1 cellular context compared by ENCODE assay signal in the genomic region with DNA sequence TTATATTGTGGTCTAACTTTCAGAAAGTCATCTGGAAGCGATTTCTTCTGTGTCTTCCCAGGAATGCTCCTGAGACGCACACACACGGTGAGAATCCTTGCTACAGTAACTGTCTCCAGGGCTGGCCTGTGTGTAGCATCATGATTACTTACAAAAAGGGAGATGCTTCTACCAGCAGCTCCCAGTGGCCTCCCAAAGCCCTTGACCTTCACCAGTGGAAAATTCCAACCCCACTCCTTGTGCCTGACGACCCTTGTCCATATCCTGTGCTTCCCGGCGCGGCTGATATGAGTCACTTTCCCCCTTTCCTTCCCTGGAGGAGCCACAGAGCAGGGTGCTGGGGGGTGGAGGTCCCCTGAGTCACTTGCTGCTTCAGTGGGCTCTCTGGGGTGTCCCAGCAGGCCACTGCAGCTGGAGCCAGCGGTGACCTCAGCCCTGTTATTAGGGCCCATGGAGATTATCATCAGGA.
TF ChIP-seq lines count a peak whose summit lies in the region.

No MANE protein-coding gene starts in this region.

TF ChIP-seq in WTC11, 78 proteins besides CTCF, POLR2A, EP300 and RAD21 (continued from another document):
- no peak for TF ChIP-seq ZNF396 (CRISPR knock-in tag; IDR thresholded peaks at IDR 0.05; ENCODE audit: borderline replicate concordance)
- TF ChIP-seq TP53 (CRISPR knock-in tag; IDR thresholded peaks at IDR 0.05), result no peak
- TF ChIP-seq, protein P1, sequence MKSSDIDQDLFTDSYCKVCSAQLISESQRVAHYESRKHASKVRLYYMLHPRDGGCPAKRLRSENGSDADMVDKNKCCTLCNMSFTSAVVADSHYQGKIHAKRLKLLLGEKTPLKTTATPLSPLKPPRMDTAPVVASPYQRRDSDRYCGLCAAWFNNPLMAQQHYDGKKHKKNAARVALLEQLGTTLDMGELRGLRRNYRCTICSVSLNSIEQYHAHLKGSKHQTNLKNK (CRISPR knock-in tag; IDR thresholded peaks at IDR 0.05), result no peak
- no peak for TF ChIP-seq ZNF219 (CRISPR knock-in tag; IDR thresholded peaks at IDR 0.05; ENCODE audit: borderline replicate concordance)
- TF ChIP-seq, protein P2, sequence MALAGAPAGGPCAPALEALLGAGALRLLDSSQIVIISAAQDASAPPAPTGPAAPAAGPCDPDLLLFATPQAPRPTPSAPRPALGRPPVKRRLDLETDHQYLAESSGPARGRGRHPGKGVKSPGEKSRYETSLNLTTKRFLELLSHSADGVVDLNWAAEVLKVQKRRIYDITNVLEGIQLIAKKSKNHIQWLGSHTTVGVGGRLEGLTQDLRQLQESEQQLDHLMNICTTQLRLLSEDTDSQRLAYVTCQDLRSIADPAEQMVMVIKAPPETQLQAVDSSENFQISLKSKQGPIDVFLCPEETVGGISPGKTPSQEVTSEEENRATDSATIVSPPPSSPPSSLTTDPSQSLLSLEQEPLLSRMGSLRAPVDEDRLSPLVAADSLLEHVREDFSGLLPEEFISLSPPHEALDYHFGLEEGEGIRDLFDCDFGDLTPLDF (CRISPR knock-in tag; IDR thresholded peaks at IDR 0.05), result no peak
- TF ChIP-seq FOXJ3 (CRISPR knock-in tag; IDR thresholded peaks at IDR 0.05; ENCODE audit: borderline replicate concordance), result no peak
- TF ChIP-seq JAZF1 (CRISPR knock-in tag; IDR thresholded peaks at IDR 0.05), result no peak
- TF ChIP-seq RELA (CRISPR knock-in tag; IDR thresholded peaks at IDR 0.05; ENCODE audit: borderline replicate concordance), result no peak
- no peak for TF ChIP-seq GABPB1 (CRISPR knock-in tag; IDR thresholded peaks at IDR 0.05)
- TF ChIP-seq ZNF423 (CRISPR knock-in tag; IDR thresholded peaks at IDR 0.05), result no peak
- TF ChIP-seq, protein P3, sequence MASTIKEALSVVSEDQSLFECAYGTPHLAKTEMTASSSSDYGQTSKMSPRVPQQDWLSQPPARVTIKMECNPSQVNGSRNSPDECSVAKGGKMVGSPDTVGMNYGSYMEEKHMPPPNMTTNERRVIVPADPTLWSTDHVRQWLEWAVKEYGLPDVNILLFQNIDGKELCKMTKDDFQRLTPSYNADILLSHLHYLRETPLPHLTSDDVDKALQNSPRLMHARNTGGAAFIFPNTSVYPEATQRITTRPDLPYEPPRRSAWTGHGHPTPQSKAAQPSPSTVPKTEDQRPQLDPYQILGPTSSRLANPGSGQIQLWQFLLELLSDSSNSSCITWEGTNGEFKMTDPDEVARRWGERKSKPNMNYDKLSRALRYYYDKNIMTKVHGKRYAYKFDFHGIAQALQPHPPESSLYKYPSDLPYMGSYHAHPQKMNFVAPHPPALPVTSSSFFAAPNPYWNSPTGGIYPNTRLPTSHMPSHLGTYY (CRISPR knock-in tag; IDR thresholded peaks at IDR 0.05), result no peak
